In the genomic region with DNA sequence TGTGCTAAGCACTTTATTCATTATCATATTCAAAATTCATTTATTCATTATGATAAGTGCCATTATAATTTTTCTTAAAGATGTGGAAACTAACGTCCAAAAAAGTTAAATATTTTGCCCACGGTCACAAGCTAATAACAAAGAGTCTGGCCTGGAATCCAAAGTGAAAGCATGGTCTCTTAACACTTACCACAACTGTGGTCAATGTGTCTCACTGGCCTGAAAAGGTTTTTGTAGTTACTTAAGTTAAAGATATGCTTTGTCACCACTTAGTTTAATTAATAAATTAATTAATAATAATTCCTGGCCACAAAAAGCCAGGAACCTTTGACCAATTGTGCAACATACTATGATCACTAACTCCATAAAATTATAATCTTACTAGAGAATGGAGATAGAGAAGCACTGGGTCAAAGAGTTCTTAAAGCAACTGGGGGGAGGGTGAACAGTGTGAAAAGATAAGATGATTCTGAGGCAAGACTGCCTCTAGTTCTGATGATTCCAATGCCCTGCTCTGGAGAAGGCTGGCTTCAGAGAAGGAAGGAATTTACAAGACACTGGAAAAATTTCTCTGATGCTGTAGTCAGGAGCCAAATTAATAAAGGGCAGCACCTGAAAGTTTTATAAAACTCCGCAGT, we compare ENCODE assay signal across 16 cellular contexts. TPM values are rescaled to one million over a fixed set of nuclear protein-coding genes. Genes with fewer than 3 reads are reported as not detected.
DNase-seq lines count a peak whose midpoint lies in the region; ATAC-seq and TF ChIP-seq lines count a peak whose summit lies in the region.
"Had no signal": no experiment of that assay in that cellular context is flagged by ENCODE, and none has a peak within 500 bp of the region (broad histone marks: within the 10 kb centered on the region; RNA-seq: fewer than 3 reads in every experiment).

No MANE protein-coding gene starts in this region.

- no peak for ATAC-seq in HG03432 (IDR thresholded peaks at IDR 0.05; ENCODE audit: unreplicated experiment)
- ATAC-seq: T-helper 17 cell had no signal

- H3K36me3 ChIP-seq in HUES48 (ENCODE audit: control insufficient read depth, insufficient read depth, low read length) (no peaks in the 10 kb centered on the region), adipocyte (ENCODE audit: control insufficient read depth, insufficient read depth, low read length, severe bottlenecking) (no peaks in the 10 kb centered on the region), skeletal muscle satellite cell (ENCODE audit: insufficient read depth, low read length) (no peaks in the 10 kb centered on the region)
- H3K36me3 ChIP-seq: BE2C had no signal

- H3K27me3 ChIP-seq in HUES48 (ENCODE audit: control insufficient read depth, insufficient read depth, low read length) (no peaks in the 10 kb centered on the region), adipocyte (replicated peaks; ENCODE audit: control insufficient read depth, insufficient read depth, low read length) (no peaks in the 10 kb centered on the region), skeletal muscle satellite cell (ENCODE audit: control insufficient read depth, insufficient read depth, low read length) (no peaks in the 10 kb centered on the region)
- H3K27me3 ChIP-seq: BE2C had no signal

- H3K4me1 ChIP-seq in HUES48 (ENCODE audit: control insufficient read depth, insufficient read depth, low read length) (peaks cover 73% of the 10 kb centered on the region), adipocyte (ENCODE audit: control insufficient read depth, insufficient read depth, low read length) (peaks cover 65% of the 10 kb centered on the region), skeletal muscle satellite cell (ENCODE audit: control insufficient read depth, insufficient read depth, low read length) (peaks cover 49% of the 10 kb centered on the region)

- H3K9me3 ChIP-seq in HUES48 (ENCODE audit: control insufficient read depth, insufficient read depth, low read length): no peaks in the 10 kb centered on the region
- H3K9me3 ChIP-seq in adipocyte (ENCODE audit: control insufficient read depth, low read length): no peaks in the 10 kb centered on the region
- H3K9me3 ChIP-seq in skeletal muscle satellite cell (replicated peaks; ENCODE audit: low read length): no peaks in the 10 kb centered on the region
- H3K9me3 ChIP-seq: BE2C had no signal

- H3K9ac ChIP-seq in HUES48 (ENCODE audit: low read depth, low read length) (no peak overlapping the region), adipocyte (ENCODE audit: low read length) (peak overlapping the region; percentile 62), skeletal muscle satellite cell (ENCODE audit: low read depth, low read length) (no peak overlapping the region)

- H3K27ac ChIP-seq in HUES48 (ENCODE audit: low read depth, low read length): peak overlapping the region; percentile 78

- no peak for DNase-seq in adipocyte (ENCODE audit: low read depth)
- peak; percentile 69 for DNase-seq in fibroblast of villous mesenchyme (ENCODE audit: low read depth)
- DNase-seq in NCI-H2107 treated with DMSO at 0.1 percent for 48 hours (lab: John Stamatoyannopoulos, UW; ENCODE audit: unreplicated experiment): no peak
- no peak for DNase-seq in SW 1271 (lab: John Stamatoyannopoulos, UW)
- no peak for DNase-seq in occipital lobe (lab: John Stamatoyannopoulos, UW)
- DNase-seq: activated CD4-positive, alpha-beta T cell treated with anti-CD3 and anti-CD28 coated beads for 4 hours; activated naive CD4-positive, alpha-beta T cell treated with anti-CD3 and anti-CD28 coated beads, Interleukin-2, amount 50 U/mL, for 16 hours; BE2C; MM.1S; NCI-H2081; NCI-H748 treated with DMSO at 0.1 percent for 48 hours; stimulated activated CD4-positive, alpha-beta T cell treated with anti-CD3 and anti-CD28 coated beads, Interleukin-4, amount 100 ng/mL, for 1 hour; T-helper 17 cell had no signal

- peak overlapping the region; percentile 57 for H3K4me2 ChIP-seq in skeletal muscle satellite cell (ENCODE audit: low read length)

- TF ChIP-seq CTCF in fibroblast of villous mesenchyme (IDR thresholded peaks at IDR 0.05; ENCODE audit: insufficient read depth, low read depth, low read length): no peak

- no peak overlapping the region for H3K4me3 ChIP-seq in HUES48 (ENCODE audit: low read depth, low read length)
- peak overlapping the region; percentile 34 for H3K4me3 ChIP-seq in adipocyte (ENCODE audit: low read length)
- no peak overlapping the region for H3K4me3 ChIP-seq in fibroblast of villous mesenchyme (ENCODE audit: low read depth, low read length)
- no peak overlapping the region for H3K4me3 ChIP-seq in skeletal muscle satellite cell (ENCODE audit: low read length)

RNA-seq across cellular contexts. Expression of gene NPTN, which starts 32.7 kb away (rescaled TPM):
- 137 and 146 TPM in 2 replicates for total RNA-seq in fibroblast of villous mesenchyme
- total RNA-seq in skeletal muscle satellite cell (2012; rRNA removed): 52.5 and 58.8 TPM in 2 replicates
- total RNA-seq in occipital lobe: 86.1 TPM
